In genomic region chr12:113030875-113031525, GRCh38 we compare ENCODE assay signal across 8 cellular contexts. TPM values are rescaled to one million over a fixed set of nuclear protein-coding genes. Genes with fewer than 3 reads are reported as not detected.
A peak's percentile ranks its signal among the peaks of the same experiment; 100 is the strongest.
DNase-seq lines count a peak whose midpoint lies in the region; ATAC-seq and TF ChIP-seq lines count a peak whose summit lies in the region.

No MANE protein-coding gene starts in this region.

- WGBS in mammary epithelial cell (ENCODE audit: low coverage, missing lambda C conversion rate): 14% methylated on average over 7 of the region's 9 CpGs

- H3K9me3 ChIP-seq in HEK293 (ENCODE audit: control insufficient read depth, insufficient read depth, low read depth, low read length) (no peaks in the 10 kb centered on the region), mammary epithelial cell (replicated peaks; ENCODE audit: insufficient read depth, low read length) (no peaks in the 10 kb centered on the region), thoracic aorta (no peaks in the 10 kb centered on the region)

- CTCF ChIA-PET in HEK293 (lab: Yijun Ruan, JAX) (interaction anchor here (0.7 to 3.1 kb wide), 14 partner anchors 10 to 144 kb away, joined by 3 to 26 read pairs (median 4); no protein-coding TSS in a partner anchor), mammary epithelial cell (lab: Charles Lee; ENCODE audit: low non-redundant PET) (interaction anchor here (1.1 kb wide), 1 partner anchor 38 kb away, joined by 6 read pairs; no protein-coding TSS in a partner anchor)

- DNase-seq in NCI-H526 treated with DMSO at 0.1 percent for 48 hours (lab: John Stamatoyannopoulos, UW) (peak; percentile 32), mammary epithelial cell (peak; percentile 66), islet precursor cell (peak; percentile 87), thoracic aorta (ENCODE audit: low spot score) (no peak)
- no peak for DNase-seq in stimulated activated CD4-positive, alpha-beta T cell treated with anti-CD3 and anti-CD28 coated beads, Interleukin-12 subunit alpha, Interleukin-12 subunit beta, amount 100 ng/mL, for 4 hours
- DNase-seq in stimulated activated naive CD4-positive, alpha-beta T cell treated with Interleukin-2 at 50 U/mL for 16 hours (lab: John Stamatoyannopoulos, UW): no peak

- H3K27ac ChIP-seq in C4-2B: no peak overlapping the region
- no peak overlapping the region for H3K27ac ChIP-seq in HEK293 (ENCODE audit: extremely low read depth, low read depth, low read length)
- no peak overlapping the region for H3K27ac ChIP-seq in mammary epithelial cell (ENCODE audit: insufficient read depth, low read depth, low read length)
- no peak overlapping the region for H3K27ac ChIP-seq in thoracic aorta

- H3K27me3 ChIP-seq in mammary epithelial cell (ENCODE audit: insufficient read depth, low read length) (no peaks in the 10 kb centered on the region), thoracic aorta (replicated peaks; ENCODE audit: insufficient read depth) (no peaks in the 10 kb centered on the region)

- H3K4me2 ChIP-seq in mammary epithelial cell (ENCODE audit: insufficient read depth, low read depth, low read length): no peak overlapping the region

- H3K4me1 ChIP-seq in HEK293 (ENCODE audit: control insufficient read depth, insufficient read depth, low read length) (no peaks in the 10 kb centered on the region), mammary epithelial cell (ENCODE audit: insufficient read depth, low read length) (peaks cover 3% of the 10 kb centered on the region), thoracic aorta (ENCODE audit: control insufficient read depth in 1 of 2, low read depth in 2 of 2) (no peaks in the 10 kb centered on the region)

- POLR2A ChIA-PET in HEK293 (lab: Yijun Ruan, JAX): no interaction called here

- intact Hi-C loops in mammary epithelial cell (cut with micrococcal nuclease): loop anchor here (1.0 kb wide), 3 partner anchors 25 to 131 kb away; no protein-coding TSS in a partner anchor

- H3K79me2 ChIP-seq in mammary epithelial cell (ENCODE audit: insufficient read depth, low read length): no peaks in the 10 kb centered on the region

- H3K4me3 ChIP-seq in HEK293 (ENCODE audit: low read depth, low read length): no peak overlapping the region
- no peak overlapping the region for H3K4me3 ChIP-seq in mammary epithelial cell (replicated peaks in 1 of 3; ENCODE audit: insufficient read depth in 1 of 3, low read depth in 2 of 3, low read length in 3 of 3)
- H3K4me3 ChIP-seq in thoracic aorta: no peak overlapping the region

- dilution Hi-C loops in mammary epithelial cell (cut with HindIII; ENCODE audit: low sequenced_read_pairs): no loop called here

- H4K20me1 ChIP-seq in mammary epithelial cell (ENCODE audit: insufficient read depth, low read length): no peaks in the 10 kb centered on the region

- ATAC-seq in thoracic aorta (ENCODE audit: insufficient number of reproducible peaks, low FRiP score, low read depth): no peak

- H2AFZ ChIP-seq in mammary epithelial cell (ENCODE audit: low read depth, low read length): no peak overlapping the region

- no TSS peak for BruUV-seq in mammary epithelial cell (replicated peaks; lab: Mats Ljungman, UMichigan)

- no peak overlapping the region for H3K9ac ChIP-seq in mammary epithelial cell (ENCODE audit: insufficient read depth, low read length)

- TF ChIP-seq CTCF in C4-2B (conservative IDR thresholded peaks at IDR 0.05) (peak; percentile 82), HEK293 (tag by site-specific recombination; IDR thresholded peaks at IDR 0.05) (peak; percentile 48; the same call in 1 of the 2 replicates), mammary epithelial cell (conservative IDR thresholded peaks at IDR 0.05 in 1 of 2, IDR thresholded peaks at IDR 0.05 in 1 of 2; ENCODE audit: extremely low read depth in 1 of 2, insufficient read depth in 1 of 2, low read depth in 1 of 2, low read length in 2 of 2) (peak; percentile 56 to 68), thoracic aorta (IDR thresholded peaks at IDR 0.05) (peak; percentile 68)

- H3K36me3 ChIP-seq in HEK293 (ENCODE audit: control insufficient read depth in 2 of 2, insufficient read depth in 1 of 2, low read length in 2 of 2) (no peaks in the 10 kb centered on the region), mammary epithelial cell (ENCODE audit: insufficient read depth, low read length) (no peaks in the 10 kb centered on the region), thoracic aorta (no peaks in the 10 kb centered on the region)

- in situ Hi-C loops in mammary epithelial cell (cut with MboI; ENCODE audit: low sequenced_read_pairs in 2 of 2): loop anchor here in 1 of 2 donors (5.0 kb wide), 1 partner anchor 34 kb away; no protein-coding TSS in a partner anchor

TF ChIP-seq in HEK293, 187 proteins besides CTCF, POLR2A, EP300 and RAD21 (continues in another document):
- TF ChIP-seq KLF8 (tag by site-specific recombination; IDR thresholded peaks at IDR 0.05) (no peak), TCF7L2 (IDR thresholded peaks at IDR 0.05; ENCODE audit: borderline replicate concordance, low read depth, low read length) (no peak), ZNF221 (tag by site-specific recombination; IDR thresholded peaks at IDR 0.05; ENCODE audit: borderline replicate concordance) (no peak), ZNF16 (tag by site-specific recombination; IDR thresholded peaks at IDR 0.05; ENCODE audit: low read depth) (no peak), ZNF416 (tag by site-specific recombination; IDR thresholded peaks at IDR 0.05) (no peak), ZNF202 (tag by site-specific recombination; IDR thresholded peaks at IDR 0.05; ENCODE audit: borderline replicate concordance) (no peak), REPIN1 (tag by site-specific recombination; IDR thresholded peaks at IDR 0.05; ENCODE audit: low read depth) (no peak), ZBTB17 (tag by site-specific recombination; IDR thresholded peaks at IDR 0.05) (peak; percentile 74), ZNF362 (tag by site-specific recombination; IDR thresholded peaks at IDR 0.05) (peak; percentile 77), ZNF169 (tag by site-specific recombination; IDR thresholded peaks at IDR 0.05) (no peak), FEZF1 (tag by site-specific recombination; IDR thresholded peaks at IDR 0.05) (no peak), PRDM1 (tag by site-specific recombination; IDR thresholded peaks at IDR 0.05) (peak; percentile 62; the same call in 1 of the 2 replicates), ZNF654 (tag by site-specific recombination; IDR thresholded peaks at IDR 0.05; ENCODE audit: low read depth) (peak; percentile 70), ZNF239 (tag by site-specific recombination; IDR thresholded peaks at IDR 0.05) (no peak), EGR2 (tag by site-specific recombination; IDR thresholded peaks at IDR 0.05; ENCODE audit: low read depth) (no peak)
- TF ChIP-seq, protein P1, sequence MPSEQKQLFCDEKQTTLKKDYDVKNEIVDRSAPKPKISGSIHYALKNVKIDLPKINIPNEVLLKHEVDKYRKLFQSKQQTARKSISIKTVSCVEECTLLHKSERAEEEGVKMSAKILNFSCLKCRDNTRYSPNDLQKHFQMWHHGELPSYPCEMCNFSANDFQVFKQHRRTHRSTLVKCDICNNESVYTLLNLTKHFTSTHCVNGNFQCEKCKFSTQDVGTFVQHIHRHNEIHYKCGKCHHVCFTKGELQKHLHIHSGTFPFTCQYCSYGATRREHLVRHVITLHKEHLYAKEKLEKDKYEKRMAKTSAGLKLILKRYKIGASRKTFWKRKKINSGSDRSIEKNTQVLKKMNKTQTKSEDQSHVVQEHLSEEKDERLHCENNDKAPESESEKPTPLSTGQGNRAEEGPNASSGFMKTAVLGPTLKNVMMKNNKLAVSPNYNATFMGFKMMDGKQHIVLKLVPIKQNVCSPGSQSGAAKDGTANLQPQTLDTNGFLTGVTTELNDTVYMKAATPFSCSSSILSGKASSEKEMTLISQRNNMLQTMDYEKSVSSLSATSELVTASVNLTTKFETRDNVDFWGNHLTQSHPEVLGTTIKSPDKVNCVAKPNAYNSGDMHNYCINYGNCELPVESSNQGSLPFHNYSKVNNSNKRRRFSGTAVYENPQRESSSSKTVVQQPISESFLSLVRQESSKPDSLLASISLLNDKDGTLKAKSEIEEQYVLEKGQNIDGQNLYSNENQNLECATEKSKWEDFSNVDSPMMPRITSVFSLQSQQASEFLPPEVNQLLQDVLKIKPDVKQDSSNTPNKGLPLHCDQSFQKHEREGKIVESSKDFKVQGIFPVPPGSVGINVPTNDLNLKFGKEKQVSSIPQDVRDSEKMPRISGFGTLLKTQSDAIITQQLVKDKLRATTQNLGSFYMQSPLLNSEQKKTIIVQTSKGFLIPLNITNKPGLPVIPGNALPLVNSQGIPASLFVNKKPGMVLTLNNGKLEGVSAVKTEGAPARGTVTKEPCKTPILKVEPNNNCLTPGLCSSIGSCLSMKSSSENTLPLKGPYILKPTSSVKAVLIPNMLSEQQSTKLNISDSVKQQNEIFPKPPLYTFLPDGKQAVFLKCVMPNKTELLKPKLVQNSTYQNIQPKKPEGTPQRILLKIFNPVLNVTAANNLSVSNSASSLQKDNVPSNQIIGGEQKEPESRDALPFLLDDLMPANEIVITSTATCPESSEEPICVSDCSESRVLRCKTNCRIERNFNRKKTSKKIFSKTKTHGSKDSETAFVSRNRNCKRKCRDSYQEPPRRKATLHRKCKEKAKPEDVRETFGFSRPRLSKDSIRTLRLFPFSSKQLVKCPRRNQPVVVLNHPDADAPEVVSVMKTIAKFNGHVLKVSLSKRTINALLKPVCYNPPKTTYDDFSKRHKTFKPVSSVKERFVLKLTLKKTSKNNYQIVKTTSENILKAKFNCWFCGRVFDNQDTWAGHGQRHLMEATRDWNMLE (tag by site-specific recombination; conservative IDR thresholded peaks at IDR 0.05; ENCODE audit: low read depth): no peak

RNA-seq across cellular contexts. Expression of gene DTX1, which starts 25.5 kb away (rescaled TPM):
- total RNA-seq in mammary epithelial cell: under 1 TPM in 1 of 2 donors, not detected in 1; 0.09 TPM
- 0.01 TPM for polyA plus RNA-seq in mammary epithelial cell
- polyA minus RNA-seq in mammary epithelial cell: not detected
- 1 to 10 TPM in 1 of 2 donors, under 1 TPM in 1; 0.41 to 1.3 TPM for total RNA-seq in thoracic aorta

RNA-seq across cellular contexts. Expression of gene OAS2, which starts 52.7 kb away (rescaled TPM):
- total RNA-seq in mammary epithelial cell (1 to 10 TPM in 1 of 2 donors, under 1 TPM in 1; 0.83 to 4.8 TPM), thoracic aorta (10 to 100 TPM; 11.9 to 21.2 TPM)
- polyA plus RNA-seq in mammary epithelial cell: 0.71 TPM
- polyA minus RNA-seq in mammary epithelial cell: not detected

Comparison
In these comparisons a context has a peak if more than half of its experiments do, and no peak if none do; other contexts are left out.
1. DNase-seq: peak in NCI-H526 treated with DMSO at 0.1 percent for 48 hours (single experiment), mammary epithelial cell (single experiment) and islet precursor cell (single experiment); none in thoracic aorta (single experiment), stimulated activated CD4-positive, alpha-beta T cell treated with anti-CD3 and anti-CD28 coated beads, Interleukin-12 subunit alpha, Interleukin-12 subunit beta, amount 100 ng/mL, for 4 hours (single experiment) and stimulated activated naive CD4-positive, alpha-beta T cell treated with Interleukin-2 at 50 U/mL for 16 hours (single experiment).
2. Peak in every context shown above with its lines, with median percentiles within 50 percentile points of each other: CTCF ChIP-seq.